ENCODE assay signal across 5 cellular contexts in the genomic region with DNA sequence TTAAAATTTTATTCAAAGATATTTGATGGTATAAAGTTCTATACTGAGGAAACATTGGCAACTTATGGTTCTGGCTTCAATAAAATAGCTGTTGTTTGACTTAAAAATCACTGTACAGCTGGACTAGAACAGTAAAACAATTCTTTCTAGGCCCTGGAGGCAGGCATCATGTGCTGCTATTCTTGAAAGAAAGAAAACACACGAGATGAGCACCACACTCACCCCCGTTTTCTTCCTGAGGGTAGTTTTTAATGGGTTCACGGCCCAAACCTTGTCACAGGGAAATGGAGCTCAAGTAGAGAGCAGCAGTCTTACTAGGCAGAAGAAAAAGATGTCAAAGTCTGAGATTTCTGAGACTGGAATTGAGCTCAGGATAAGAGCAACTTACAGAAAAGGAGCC.
"Had no signal": no experiment of that assay in that cellular context is flagged by ENCODE, and none has a peak within 500 bp of the region (broad histone marks: within the 10 kb centered on the region; RNA-seq: fewer than 3 reads in every experiment).

No MANE protein-coding gene starts in this region.

- DNase-seq: H9, HCEC 1CT had no signal

- H3K4me1 Mint-ChIP-seq: IgD-negative memory B cell had no signal

- ATAC-seq: GM23338, HepG2 had no signal

- H3K4me3 Mint-ChIP-seq: GM23338, H9, IgD-negative memory B cell had no signal

- H3K27ac Mint-ChIP-seq: GM23338, H9, IgD-negative memory B cell had no signal
